Comparison of ENCODE assay signal across 8 cellular contexts in the genomic region with DNA sequence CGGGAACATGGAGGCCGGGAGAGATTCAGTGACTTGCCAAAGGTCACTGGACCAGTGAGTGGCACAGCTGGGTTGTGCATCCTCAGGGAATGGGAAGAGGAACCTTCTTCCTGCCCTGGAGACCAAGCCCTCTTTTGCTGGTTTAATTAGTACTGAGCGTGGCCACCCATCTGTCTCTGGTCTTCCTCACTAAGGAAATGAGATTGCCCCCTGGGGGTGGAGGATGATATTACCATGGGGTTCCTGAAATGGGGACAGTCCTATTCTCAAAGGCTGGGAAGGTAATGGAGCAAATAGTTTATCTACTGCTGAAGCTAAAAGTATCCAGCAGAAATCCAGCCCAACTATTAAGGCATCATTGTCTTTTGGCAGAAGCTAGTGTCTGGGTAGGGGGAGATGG.
DNase-seq lines count a peak whose midpoint lies in the region; ATAC-seq and TF ChIP-seq lines count a peak whose summit lies in the region.

No MANE protein-coding gene starts in this region.

- in situ Hi-C loops in Caki2 (cut with HindIII; ENCODE audit: low pct_unique_long_range_greater_than_20kb, low sequenced_read_pairs): no loop called here

- H3K9me3 Mint-ChIP-seq in WTC11: peaks cover 19% of the 10 kb centered on the region

- H3K27me3 ChIP-seq in right lobe of liver: no peaks in the 10 kb centered on the region

- 94% methylated on average over 2 of the region's 3 CpGs for WGBS in right lobe of liver (ENCODE audit: insufficient coverage, low coverage, low lambda C conversion rate, missing lambda C conversion rate)

- intact Hi-C loops in right lobe of liver (cut with DNase I): no loop called here

- no peak overlapping the region for H3K4me3 ChIP-seq in right lobe of liver

- TF ChIP-seq CTCF in WTC11 (IDR thresholded peaks at IDR 0.05) (peak; percentile 70), right lobe of liver (IDR thresholded peaks at IDR 0.05) (peak; percentile 11 to 44 (median 28))

- H3K27ac Mint-ChIP-seq in WTC11: no peak overlapping the region

- H3K4me1 ChIP-seq in right lobe of liver: no peaks in the 10 kb centered on the region

- no peaks in the 10 kb centered on the region for H3K36me3 ChIP-seq in right lobe of liver

- 0 out of 2 replicates have a peak, but pooled peaks cover 3% of the 10 kb centered on the region for H3K27me3 Mint-ChIP-seq in WTC11 (ENCODE audit: low read depth)

- H3K27ac ChIP-seq in right lobe of liver: no peak overlapping the region

- CTCF ChIA-PET in WTC11 (lab: Charles Lee): interaction anchor here (0.6 to 2.7 kb wide), 20 partner anchors 9 to 747 kb away, joined by 3 to 24 read pairs (median 4); no protein-coding TSS in a partner anchor

- DNase-seq in Caki2 (ENCODE audit: low read depth): peak; percentile 5
- DNase-seq in HCEC 1CT: peak; percentile 16
- peak; percentile 87 for DNase-seq in WTC11 (ENCODE audit: low spot score)
- no peak for DNase-seq in right lobe of liver
- DNase-seq in activated gamma-delta T cell (lab: John Stamatoyannopoulos, UW): no peak
- DNase-seq in NCI-H187 treated with DMSO at 0.1 percent for 48 hours (lab: John Stamatoyannopoulos, UW): no peak
- DNase-seq in activated effector memory CD4-positive, alpha-beta T cell treated with anti-CD3 and anti-CD28 coated beads, Interleukin-2, amount 50 U/mL, for 16 hours: no peak

- no peak for TF ChIP-seq POLR2A in right lobe of liver (IDR thresholded peaks at IDR 0.05)

- POLR2A ChIA-PET in WTC11 (lab: Charles Lee): no interaction called here

- ATAC-seq in WTC11 (peak; percentile 87), right lobe of liver (peak in 3 of 4 donors; percentile 19 to 37 (median 36)), HG03045 (IDR thresholded peaks at IDR 0.05; ENCODE audit: unreplicated experiment) (no peak)

- no peaks in the 10 kb centered on the region for H3K9me3 ChIP-seq in right lobe of liver

- no peak overlapping the region for H3K4me3 Mint-ChIP-seq in WTC11

- H3K4me1 Mint-ChIP-seq in WTC11: peaks cover 14% of the 10 kb centered on the region

- peaks cover 12% of the 10 kb centered on the region for H3K36me3 Mint-ChIP-seq in WTC11

TF ChIP-seq in WTC11, 78 proteins besides CTCF, POLR2A, EP300 and RAD21:
- TF ChIP-seq TCF7 (CRISPR knock-in tag; IDR thresholded peaks at IDR 0.05; ENCODE audit: low read depth) (no peak), ZNF121 (CRISPR knock-in tag; IDR thresholded peaks at IDR 0.05) (no peak), ZNF138 (CRISPR knock-in tag; conservative IDR thresholded peaks at IDR 0.05) (no peak), ZNF416 (CRISPR knock-in tag; IDR thresholded peaks at IDR 0.05) (no peak), NFE2L1 (CRISPR knock-in tag; IDR thresholded peaks at IDR 0.05) (no peak), CREB1 (CRISPR knock-in tag; IDR thresholded peaks at IDR 0.05) (no peak), RORB (CRISPR knock-in tag; IDR thresholded peaks at IDR 0.05) (no peak), TEAD1 (CRISPR knock-in tag; IDR thresholded peaks at IDR 0.05) (no peak), HMGA2 (CRISPR knock-in tag; IDR thresholded peaks at IDR 0.05) (no peak), ZNF423 (CRISPR knock-in tag; IDR thresholded peaks at IDR 0.05) (no peak)
- TF ChIP-seq, protein P1, sequence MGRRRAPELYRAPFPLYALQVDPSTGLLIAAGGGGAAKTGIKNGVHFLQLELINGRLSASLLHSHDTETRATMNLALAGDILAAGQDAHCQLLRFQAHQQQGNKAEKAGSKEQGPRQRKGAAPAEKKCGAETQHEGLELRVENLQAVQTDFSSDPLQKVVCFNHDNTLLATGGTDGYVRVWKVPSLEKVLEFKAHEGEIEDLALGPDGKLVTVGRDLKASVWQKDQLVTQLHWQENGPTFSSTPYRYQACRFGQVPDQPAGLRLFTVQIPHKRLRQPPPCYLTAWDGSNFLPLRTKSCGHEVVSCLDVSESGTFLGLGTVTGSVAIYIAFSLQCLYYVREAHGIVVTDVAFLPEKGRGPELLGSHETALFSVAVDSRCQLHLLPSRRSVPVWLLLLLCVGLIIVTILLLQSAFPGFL (CRISPR knock-in tag; IDR thresholded peaks at IDR 0.05; ENCODE audit: borderline replicate concordance): no peak
- TF ChIP-seq, protein P2, sequence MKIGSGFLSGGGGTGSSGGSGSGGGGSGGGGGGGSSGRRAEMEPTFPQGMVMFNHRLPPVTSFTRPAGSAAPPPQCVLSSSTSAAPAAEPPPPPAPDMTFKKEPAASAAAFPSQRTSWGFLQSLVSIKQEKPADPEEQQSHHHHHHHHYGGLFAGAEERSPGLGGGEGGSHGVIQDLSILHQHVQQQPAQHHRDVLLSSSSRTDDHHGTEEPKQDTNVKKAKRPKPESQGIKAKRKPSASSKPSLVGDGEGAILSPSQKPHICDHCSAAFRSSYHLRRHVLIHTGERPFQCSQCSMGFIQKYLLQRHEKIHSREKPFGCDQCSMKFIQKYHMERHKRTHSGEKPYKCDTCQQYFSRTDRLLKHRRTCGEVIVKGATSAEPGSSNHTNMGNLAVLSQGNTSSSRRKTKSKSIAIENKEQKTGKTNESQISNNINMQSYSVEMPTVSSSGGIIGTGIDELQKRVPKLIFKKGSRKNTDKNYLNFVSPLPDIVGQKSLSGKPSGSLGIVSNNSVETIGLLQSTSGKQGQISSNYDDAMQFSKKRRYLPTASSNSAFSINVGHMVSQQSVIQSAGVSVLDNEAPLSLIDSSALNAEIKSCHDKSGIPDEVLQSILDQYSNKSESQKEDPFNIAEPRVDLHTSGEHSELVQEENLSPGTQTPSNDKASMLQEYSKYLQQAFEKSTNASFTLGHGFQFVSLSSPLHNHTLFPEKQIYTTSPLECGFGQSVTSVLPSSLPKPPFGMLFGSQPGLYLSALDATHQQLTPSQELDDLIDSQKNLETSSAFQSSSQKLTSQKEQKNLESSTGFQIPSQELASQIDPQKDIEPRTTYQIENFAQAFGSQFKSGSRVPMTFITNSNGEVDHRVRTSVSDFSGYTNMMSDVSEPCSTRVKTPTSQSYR (CRISPR knock-in tag; IDR thresholded peaks at IDR 0.05): no peak
- TF ChIP-seq, protein P3, sequence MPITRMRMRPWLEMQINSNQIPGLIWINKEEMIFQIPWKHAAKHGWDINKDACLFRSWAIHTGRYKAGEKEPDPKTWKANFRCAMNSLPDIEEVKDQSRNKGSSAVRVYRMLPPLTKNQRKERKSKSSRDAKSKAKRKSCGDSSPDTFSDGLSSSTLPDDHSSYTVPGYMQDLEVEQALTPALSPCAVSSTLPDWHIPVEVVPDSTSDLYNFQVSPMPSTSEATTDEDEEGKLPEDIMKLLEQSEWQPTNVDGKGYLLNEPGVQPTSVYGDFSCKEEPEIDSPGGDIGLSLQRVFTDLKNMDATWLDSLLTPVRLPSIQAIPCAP (CRISPR knock-in tag; IDR thresholded peaks at IDR 0.05): no peak
- TF ChIP-seq, protein P4, sequence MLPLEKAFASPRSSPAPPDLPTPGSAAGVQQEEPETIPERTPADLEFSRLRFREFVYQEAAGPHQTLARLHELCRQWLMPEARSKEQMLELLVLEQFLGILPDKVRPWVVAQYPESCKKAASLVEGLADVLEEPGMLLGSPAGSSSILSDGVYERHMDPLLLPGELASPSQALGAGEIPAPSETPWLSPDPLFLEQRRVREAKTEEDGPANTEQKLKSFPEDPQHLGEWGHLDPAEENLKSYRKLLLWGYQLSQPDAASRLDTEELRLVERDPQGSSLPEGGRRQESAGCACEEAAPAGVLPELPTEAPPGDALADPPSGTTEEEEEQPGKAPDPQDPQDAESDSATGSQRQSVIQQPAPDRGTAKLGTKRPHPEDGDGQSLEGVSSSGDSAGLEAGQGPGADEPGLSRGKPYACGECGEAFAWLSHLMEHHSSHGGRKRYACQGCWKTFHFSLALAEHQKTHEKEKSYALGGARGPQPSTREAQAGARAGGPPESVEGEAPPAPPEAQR (CRISPR knock-in tag; IDR thresholded peaks at IDR 0.05): no peak
- TF ChIP-seq, protein P5, sequence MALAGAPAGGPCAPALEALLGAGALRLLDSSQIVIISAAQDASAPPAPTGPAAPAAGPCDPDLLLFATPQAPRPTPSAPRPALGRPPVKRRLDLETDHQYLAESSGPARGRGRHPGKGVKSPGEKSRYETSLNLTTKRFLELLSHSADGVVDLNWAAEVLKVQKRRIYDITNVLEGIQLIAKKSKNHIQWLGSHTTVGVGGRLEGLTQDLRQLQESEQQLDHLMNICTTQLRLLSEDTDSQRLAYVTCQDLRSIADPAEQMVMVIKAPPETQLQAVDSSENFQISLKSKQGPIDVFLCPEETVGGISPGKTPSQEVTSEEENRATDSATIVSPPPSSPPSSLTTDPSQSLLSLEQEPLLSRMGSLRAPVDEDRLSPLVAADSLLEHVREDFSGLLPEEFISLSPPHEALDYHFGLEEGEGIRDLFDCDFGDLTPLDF (CRISPR knock-in tag; IDR thresholded peaks at IDR 0.05): no peak
TF ChIP-seq in WTC11: peak in this region for 0.

Comparison
In these comparisons a context has a peak if more than half of its experiments do, and no peak if none do; other contexts are left out.
1. DNase-seq: peak in Caki2 (single experiment), HCEC 1CT (single experiment) and WTC11 (single experiment); none in right lobe of liver (0 of 3), activated gamma-delta T cell (single experiment), NCI-H187 treated with DMSO at 0.1 percent for 48 hours (single experiment) and activated effector memory CD4-positive, alpha-beta T cell treated with anti-CD3 and anti-CD28 coated beads, Interleukin-2, amount 50 U/mL, for 16 hours (single experiment).